ENCODE assay signal across 9 cellular contexts in the genomic region with DNA sequence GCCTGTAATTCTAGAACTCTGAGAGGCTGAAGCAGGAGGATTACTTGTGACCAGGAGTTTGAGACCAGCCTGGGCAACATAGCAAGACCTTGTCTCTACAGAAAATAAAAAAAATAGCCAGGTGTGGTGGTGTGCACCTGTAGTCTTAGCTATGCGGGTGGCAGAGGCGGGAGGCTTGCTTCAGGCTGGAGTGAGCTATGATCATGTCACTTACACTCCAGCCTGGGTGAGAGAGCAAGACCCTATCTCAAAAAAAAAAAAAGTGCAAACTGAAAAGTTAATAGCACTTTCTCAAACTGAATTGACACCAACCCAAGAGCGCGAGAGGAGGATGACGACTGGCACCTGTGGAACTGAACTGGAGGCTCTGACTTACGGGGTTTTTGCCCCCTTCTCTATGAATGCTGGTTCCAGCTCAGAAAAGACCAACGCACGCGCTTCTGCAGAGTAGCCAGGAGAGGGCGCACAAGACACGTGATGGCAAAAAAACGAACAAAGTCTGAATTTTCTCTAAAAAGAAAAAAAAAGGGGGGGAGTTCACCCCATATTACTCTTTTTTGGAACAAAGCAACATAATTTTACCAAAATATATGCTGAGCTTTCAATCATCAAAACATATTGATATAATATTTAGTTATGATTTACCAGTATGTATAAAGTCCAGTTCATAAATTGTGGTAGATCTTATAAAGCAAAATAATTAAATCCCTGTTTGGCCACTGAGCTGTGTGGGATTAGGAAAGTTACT. TPM values are rescaled to one million over a fixed set of nuclear protein-coding genes. Genes with fewer than 3 reads are reported as not detected.
DNase-seq lines count a peak whose midpoint lies in the region; ATAC-seq, FAIRE-seq and TF ChIP-seq lines count a peak whose summit lies in the region.
"Had no signal": no experiment of that assay in that cellular context is flagged by ENCODE, and none has a peak within 500 bp of the region (broad histone marks: within the 10 kb centered on the region; RNA-seq: fewer than 3 reads in every experiment).

No MANE protein-coding gene starts in this region.

- no peaks in the 10 kb centered on the region for H3K27me3 ChIP-seq in CD4-positive, alpha-beta memory T cell (ENCODE audit: insufficient read depth, low read length)
- H3K27me3 ChIP-seq in Peyer's patch = no peaks in the 10 kb centered on the region

- CTCF ChIA-PET in CD4-positive, alpha-beta memory T cell (lab: Charles Lee; ENCODE audit: partially characterized antibody) = interaction anchor here (0.8 to 7.8 kb wide), 84 partner anchors 10 to 468 kb away, joined by 3 to 253 read pairs (median 5); partner anchors contain the start of genes ACAD9, CFAP92, COPG1 and GP9

- H3K27ac ChIP-seq in CD4-positive, alpha-beta memory T cell (ENCODE audit: low read depth, low read length) = no peak overlapping the region
- H3K27ac ChIP-seq in Peyer's patch = no peak overlapping the region

- H3K9me3 ChIP-seq in CD4-positive, alpha-beta memory T cell (ENCODE audit: control insufficient read depth in 1 of 2, low read length in 2 of 2) = no peaks in the 10 kb centered on the region
- no peaks in the 10 kb centered on the region for H3K9me3 ChIP-seq in Peyer's patch

- H3K36me3 ChIP-seq in CD4-positive, alpha-beta memory T cell (ENCODE audit: insufficient read depth, low read length) = no peaks in the 10 kb centered on the region
- no peaks in the 10 kb centered on the region for H3K36me3 ChIP-seq in Peyer's patch

- no peak for TF ChIP-seq POLR2A in Peyer's patch (IDR thresholded peaks at IDR 0.05)

- peak overlapping the region in 1 of 7 donors; percentile 19 for H3K27ac Mint-ChIP-seq in CD4-positive, alpha-beta memory T cell
- no peak overlapping the region for H3K27ac Mint-ChIP-seq in activated T-cell treated with anti-CD3 and anti-CD28 coated beads, Interleukin-2, amount 50 U/mL, for 72 hours
- no peak overlapping the region for H3K27ac Mint-ChIP-seq in stimulated activated memory B cell treated with anti-CD40 and anti-IgM and Interleukin-4, amounts not matched to agents 10 μg/mL and 1 μg/mL and 100 μg/mL, for 72 hours

- peak; percentile 58 to 70 (median 62) for DNase-seq in CD4-positive, alpha-beta memory T cell
- DNase-seq in HTR-8/SVneo (ENCODE audit: insufficient read length, low spot score) = peak; percentile 43
- peak in 2 of 3 donors; percentile 41 to 64 for DNase-seq in Peyer's patch
- peak; percentile 60 to 63 for DNase-seq in activated T-cell treated with anti-CD3 and anti-CD28 coated beads, Interleukin-2, amount 50 U/mL, for 72 hours
- DNase-seq in fibroblast of villous mesenchyme (ENCODE audit: low read depth) = peak; percentile 48
- DNase-seq in posterior cingulate gyrus = peak in 7 of 10 donors; percentile 33 to 88 (median 45)

- intact Hi-C loops in CD4-positive, alpha-beta memory T cell (cut with micrococcal nuclease) = loop anchor here (1.0 to 10.0 kb wide), 7 partner anchors 46 to 455 kb away; partner anchors contain the start of gene EFCAB12
- intact Hi-C loops in posterior cingulate gyrus (cut with DNase I) = loop anchor here (10.0 kb wide), 1 partner anchor 115 kb away; no protein-coding TSS in a partner anchor

- H3K36me3 Mint-ChIP-seq in CD4-positive, alpha-beta memory T cell = no peaks in the 10 kb centered on the region
- H3K36me3 Mint-ChIP-seq in activated T-cell treated with anti-CD3 and anti-CD28 coated beads, Interleukin-2, amount 50 U/mL, for 72 hours (ENCODE audit: insufficient read depth in 2 of 2) = no peaks in the 10 kb centered on the region
- H3K36me3 Mint-ChIP-seq in stimulated activated memory B cell treated with anti-CD40 and anti-IgM and Interleukin-4, amounts not matched to agents 10 μg/mL and 1 μg/mL and 100 μg/mL, for 72 hours = no peaks in the 10 kb centered on the region
- H3K36me3 Mint-ChIP-seq: IgD-negative memory B cell had no signal

- peak; percentile 56 to 65 for ATAC-seq in activated T-cell treated with anti-CD3 and anti-CD28 coated beads, Interleukin-2, amount 50 U/mL, for 72 hours (replicated peaks in 1 of 2)
- ATAC-seq in HG03095 (IDR thresholded peaks at IDR 0.05; ENCODE audit: unreplicated experiment) = no peak
- no peak for ATAC-seq in stimulated activated memory B cell treated with anti-CD40 and anti-IgM and Interleukin-4, amounts not matched to agents 10 μg/mL and 1 μg/mL and 100 μg/mL, for 72 hours

- peak; percentile 57 to 91 (median 82) for TF ChIP-seq CTCF in Peyer's patch (IDR thresholded peaks at IDR 0.05)
- peak; percentile 90 for TF ChIP-seq CTCF in fibroblast of villous mesenchyme (IDR thresholded peaks at IDR 0.05; ENCODE audit: insufficient read depth, low read depth, low read length)

- H3K4me1 Mint-ChIP-seq in CD4-positive, alpha-beta memory T cell = peaks cover 2 to 6% (median 3%) of the 10 kb centered on the region in 4 donors
- peaks cover 10% of the 10 kb centered on the region for H3K4me1 Mint-ChIP-seq in activated T-cell treated with anti-CD3 and anti-CD28 coated beads, Interleukin-2, amount 50 U/mL, for 72 hours (ENCODE audit: low read depth)
- H3K4me1 Mint-ChIP-seq in stimulated activated memory B cell treated with anti-CD40 and anti-IgM and Interleukin-4, amounts not matched to agents 10 μg/mL and 1 μg/mL and 100 μg/mL, for 72 hours = peaks cover 17% of the 10 kb centered on the region

- no peak overlapping the region for H3K4me3 Mint-ChIP-seq in CD4-positive, alpha-beta memory T cell
- H3K4me3 Mint-ChIP-seq in activated T-cell treated with anti-CD3 and anti-CD28 coated beads, Interleukin-2, amount 50 U/mL, for 72 hours = no peak overlapping the region
- H3K4me3 Mint-ChIP-seq in stimulated activated memory B cell treated with anti-CD40 and anti-IgM and Interleukin-4, amounts not matched to agents 10 μg/mL and 1 μg/mL and 100 μg/mL, for 72 hours = no peak overlapping the region
- H3K4me3 Mint-ChIP-seq: IgD-negative memory B cell had no signal

- no peak for FAIRE-seq in HTR-8/SVneo (lab: Jason Lieb, UNC)

- H3K4me1 ChIP-seq in CD4-positive, alpha-beta memory T cell (ENCODE audit: insufficient read depth, low read length) = no peaks in the 10 kb centered on the region
- H3K4me1 ChIP-seq in Peyer's patch = peaks cover 0 to 3% (median 0%) of the 10 kb centered on the region in 4 donors

- POLR2A ChIA-PET in CD4-positive, alpha-beta memory T cell (lab: Charles Lee; ENCODE audit: partially characterized antibody) = interaction anchor here (0.7 to 3.0 kb wide), 11 partner anchors 24 to 346 kb away, joined by 3 to 35 read pairs (median 6); partner anchors contain the start of genes CFAP92 and COPG1

- H3K27me3 Mint-ChIP-seq in CD4-positive, alpha-beta memory T cell = peaks cover 0 to 2% of the 10 kb centered on the region in 2 donors
- H3K27me3 Mint-ChIP-seq in activated T-cell treated with anti-CD3 and anti-CD28 coated beads, Interleukin-2, amount 50 U/mL, for 72 hours (ENCODE audit: low read depth) = peaks cover 6% of the 10 kb centered on the region
- no peaks in the 10 kb centered on the region for H3K27me3 Mint-ChIP-seq in stimulated activated memory B cell treated with anti-CD40 and anti-IgM and Interleukin-4, amounts not matched to agents 10 μg/mL and 1 μg/mL and 100 μg/mL, for 72 hours

- H3K4me3 ChIP-seq in CD4-positive, alpha-beta memory T cell (ENCODE audit: low read length in 2 of 2) = no peak overlapping the region
- H3K4me3 ChIP-seq in Peyer's patch (no peak overlapping the region), fibroblast of villous mesenchyme (ENCODE audit: low read depth, low read length) (no peak overlapping the region)

- no peaks in the 10 kb centered on the region for H3K9me3 Mint-ChIP-seq in CD4-positive, alpha-beta memory T cell
- H3K9me3 Mint-ChIP-seq in activated T-cell treated with anti-CD3 and anti-CD28 coated beads, Interleukin-2, amount 50 U/mL, for 72 hours = no peaks in the 10 kb centered on the region
- no peaks in the 10 kb centered on the region for H3K9me3 Mint-ChIP-seq in stimulated activated memory B cell treated with anti-CD40 and anti-IgM and Interleukin-4, amounts not matched to agents 10 μg/mL and 1 μg/mL and 100 μg/mL, for 72 hours
- H3K9me3 Mint-ChIP-seq: IgD-negative memory B cell had no signal

RNA-seq across cellular contexts. Expression of gene CFAP92, which starts 23.7 kb away (rescaled TPM):
- total RNA-seq in CD4-positive, alpha-beta memory T cell = under 1 TPM in 1 of 2 experiments, not detected in 1; 0.38 TPM
- under 1 TPM in 1 of 2 donors, not detected in 1; 0.47 TPM for polyA plus RNA-seq in CD4-positive, alpha-beta memory T cell
- total RNA-seq in Peyer's patch = 1 to 10 TPM in 3 of 4 donors, not detected in 1; 1.5 to 2.4 (median 1.7) TPM
- 1 to 10 TPM; 1.1 TPM for total RNA-seq in activated T-cell treated with anti-CD3 and anti-CD28 coated beads, Interleukin-2, amount 50 U/mL, for 72 hours
- total RNA-seq in fibroblast of villous mesenchyme = under 0.01 TPM in 1 of 2 replicates, not detected in the other
- polyA plus RNA-seq: IgD-negative memory B cell had no signal

RNA-seq across cellular contexts. Expression of gene EFCC1, which starts 30.9 kb away (rescaled TPM):
- not detected for total RNA-seq in CD4-positive, alpha-beta memory T cell
- not detected for polyA plus RNA-seq in CD4-positive, alpha-beta memory T cell
- total RNA-seq in Peyer's patch = 10 to 100 TPM in 1 of 4 donors, 1 to 10 TPM in 3; 3.3 to 40.4 (median 4.0) TPM
- under 1 TPM; 0.26 to 0.42 TPM for total RNA-seq in activated T-cell treated with anti-CD3 and anti-CD28 coated beads, Interleukin-2, amount 50 U/mL, for 72 hours
- total RNA-seq in fibroblast of villous mesenchyme = not detected in 2 replicates
- polyA plus RNA-seq: IgD-negative memory B cell had no signal

Comparison
In these comparisons a context has a peak if more than half of its experiments do, and no peak if none do; other contexts are left out.
1. ATAC-seq: peak in activated T-cell treated with anti-CD3 and anti-CD28 coated beads, Interleukin-2, amount 50 U/mL, for 72 hours (2 of 2); none in HG03095 (single experiment) and stimulated activated memory B cell treated with anti-CD40 and anti-IgM and Interleukin-4, amounts not matched to agents 10 μg/mL and 1 μg/mL and 100 μg/mL, for 72 hours (single experiment).
2. Peak in every context shown above with its lines, with median percentiles within 50 percentile points of each other: DNase-seq.